ENCODE assay signal across 21 cellular contexts in the genomic region with DNA sequence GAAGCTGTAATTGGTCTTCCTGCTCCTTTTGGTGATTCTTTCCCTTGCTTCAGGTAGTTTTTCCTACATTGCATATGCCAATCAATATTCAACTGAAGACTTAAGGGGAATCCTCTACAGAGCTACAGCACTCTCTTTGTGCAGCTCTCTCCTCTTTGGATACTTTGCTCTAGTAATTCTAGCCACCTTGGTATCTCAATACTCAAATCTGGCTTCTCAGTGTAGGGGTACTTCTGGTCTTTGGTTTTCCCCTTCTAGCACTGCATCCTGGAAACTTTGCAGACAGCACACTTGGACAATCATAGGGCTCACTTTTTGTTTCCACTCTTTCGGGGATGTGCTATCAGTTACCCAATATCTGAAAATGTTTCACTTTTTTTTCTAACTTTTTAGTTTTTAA. TPM values are rescaled to one million over a fixed set of nuclear protein-coding genes. Genes with fewer than 3 reads are reported as not detected.
DNase-seq lines count a peak whose midpoint lies in the region; ATAC-seq and TF ChIP-seq lines count a peak whose summit lies in the region.
"Had no signal": no experiment of that assay in that cellular context is flagged by ENCODE, and none has a peak within 500 bp of the region (broad histone marks: within the 10 kb centered on the region; RNA-seq: fewer than 3 reads in every experiment).

No MANE protein-coding gene starts in this region.

- H3K27ac ChIP-seq in CD4-positive, alpha-beta memory T cell (ENCODE audit: low read depth, low read length) = no peak overlapping the region
- no peak overlapping the region for H3K27ac ChIP-seq in HEK293 (ENCODE audit: extremely low read depth, low read depth, low read length)
- H3K27ac ChIP-seq: RWPE1 had no signal

- peak overlapping the region; percentile 19 for H3K27ac Mint-ChIP-seq in activated CD4-positive, alpha-beta memory T cell treated with anti-CD3 and anti-CD28 coated beads for 36 hours
- H3K27ac Mint-ChIP-seq in activated CD4-positive, alpha-beta memory T cell treated with anti-CD3 and anti-CD28 coated beads, Interleukin-2, amount 10 ng/mL, durations not matched to agents 7 days and 5 days = no peak overlapping the region
- H3K27ac Mint-ChIP-seq in CD4-positive, alpha-beta memory T cell = peak overlapping the region in 6 of 7 donors; percentile 53 to 73 (median 64)
- H3K27ac Mint-ChIP-seq: H9 had no signal

- H3K36me3 ChIP-seq in CD4-positive, alpha-beta memory T cell (ENCODE audit: insufficient read depth, low read length) = no peaks in the 10 kb centered on the region
- H3K36me3 ChIP-seq in HEK293 (ENCODE audit: control insufficient read depth in 2 of 2, insufficient read depth in 1 of 2, low read length in 2 of 2) = no peaks in the 10 kb centered on the region; a peak in 1 of 3 replicates

- no peak for DNase-seq in activated CD4-positive, alpha-beta memory T cell treated with anti-CD3 and anti-CD28 coated beads for 36 hours
- DNase-seq in activated CD4-positive, alpha-beta memory T cell treated with anti-CD3 and anti-CD28 coated beads, Interleukin-2, amount 10 ng/mL, durations not matched to agents 7 days and 5 days = no peak
- DNase-seq in CD4-positive, alpha-beta memory T cell = no peak
- peak; percentile 10 for DNase-seq in dedifferentiated amniotic fluid mesenchymal stem cell (ENCODE audit: extremely low spot score)
- DNase-seq in islet precursor cell = no peak
- DNase-seq: BE2C, COR-L47, DMS79, H9, KG1, NCI-H1092, NCI-H1436, NCI-H187 treated with DMSO at 0.1 percent for 48 hours, NCI-H2227 treated with DMSO at 0.1 percent for 48 hours, NCI-H510A, NCI-H748 treated with DMSO at 0.1 percent for 48 hours had no signal

- H3K27me3 ChIP-seq in CD4-positive, alpha-beta memory T cell (ENCODE audit: insufficient read depth, low read length) = no peaks in the 10 kb centered on the region
- H3K27me3 ChIP-seq: BE2C had no signal

- H3K27me3 Mint-ChIP-seq in activated CD4-positive, alpha-beta memory T cell treated with anti-CD3 and anti-CD28 coated beads for 36 hours = no peaks in the 10 kb centered on the region
- H3K27me3 Mint-ChIP-seq in activated CD4-positive, alpha-beta memory T cell treated with anti-CD3 and anti-CD28 coated beads, Interleukin-2, amount 10 ng/mL, durations not matched to agents 7 days and 5 days = no peaks in the 10 kb centered on the region
- no peaks in the 10 kb centered on the region for H3K27me3 Mint-ChIP-seq in CD4-positive, alpha-beta memory T cell

- peaks cover 52% of the 10 kb centered on the region for H3K4me1 ChIP-seq in CD4-positive, alpha-beta memory T cell (ENCODE audit: insufficient read depth, low read length)
- H3K4me1 ChIP-seq in HEK293 (ENCODE audit: control insufficient read depth, insufficient read depth, low read length) = no peaks in the 10 kb centered on the region

- peaks cover 31% of the 10 kb centered on the region for H3K36me3 Mint-ChIP-seq in activated CD4-positive, alpha-beta memory T cell treated with anti-CD3 and anti-CD28 coated beads for 36 hours
- H3K36me3 Mint-ChIP-seq in activated CD4-positive, alpha-beta memory T cell treated with anti-CD3 and anti-CD28 coated beads, Interleukin-2, amount 10 ng/mL, durations not matched to agents 7 days and 5 days (ENCODE audit: low read depth) = peaks cover 78% of the 10 kb centered on the region
- H3K36me3 Mint-ChIP-seq in CD4-positive, alpha-beta memory T cell = peaks cover 26 to 29% of the 10 kb centered on the region in 2 donors

- intact Hi-C loops in activated CD4-positive, alpha-beta memory T cell treated with anti-CD3 and anti-CD28 coated beads for 36 hours (cut with micrococcal nuclease) = no loop called here
- intact Hi-C loops in CD4-positive, alpha-beta memory T cell (cut with micrococcal nuclease) = no loop called here

- no peak overlapping the region for H3K4me3 ChIP-seq in CD4-positive, alpha-beta memory T cell (ENCODE audit: low read length in 2 of 2)
- no peak overlapping the region for H3K4me3 ChIP-seq in HEK293 (ENCODE audit: low read depth, low read length)

- peaks cover 49% of the 10 kb centered on the region for H3K4me1 Mint-ChIP-seq in activated CD4-positive, alpha-beta memory T cell treated with anti-CD3 and anti-CD28 coated beads for 36 hours (ENCODE audit: low read depth)
- peaks cover 61% of the 10 kb centered on the region for H3K4me1 Mint-ChIP-seq in activated CD4-positive, alpha-beta memory T cell treated with anti-CD3 and anti-CD28 coated beads, Interleukin-2, amount 10 ng/mL, durations not matched to agents 7 days and 5 days
- H3K4me1 Mint-ChIP-seq in CD4-positive, alpha-beta memory T cell = peaks cover 36 to 73% (median 57%) of the 10 kb centered on the region in 4 donors
- H3K4me1 Mint-ChIP-seq: H9 had no signal

- H3K9me3 ChIP-seq in CD4-positive, alpha-beta memory T cell (ENCODE audit: control insufficient read depth in 1 of 2, low read length in 2 of 2) = peaks cover 4% of the 10 kb centered on the region in 2 donors
- no peaks in the 10 kb centered on the region for H3K9me3 ChIP-seq in HEK293 (ENCODE audit: control insufficient read depth, insufficient read depth, low read depth, low read length)
- H3K9me3 ChIP-seq: BE2C had no signal

- CTCF ChIA-PET in activated CD4-positive, alpha-beta memory T cell treated with anti-CD3 and anti-CD28 coated beads for 36 hours (lab: Charles Lee) = no interaction called here
- CTCF ChIA-PET in activated CD4-positive, alpha-beta memory T cell treated with anti-CD3 and anti-CD28 coated beads, Interleukin-2, amount 10 ng/mL, durations not matched to agents 7 days and 5 days (lab: Charles Lee) = no interaction called here
- CTCF ChIA-PET in CD4-positive, alpha-beta memory T cell (lab: Charles Lee; ENCODE audit: partially characterized antibody) = interaction anchor here (0.8 kb wide), 1 partner anchor 15 kb away, joined by 4 read pairs; no protein-coding TSS in a partner anchor
- CTCF ChIA-PET in HEK293 (lab: Yijun Ruan, JAX) = no interaction called here

- H3K4me3 Mint-ChIP-seq in activated CD4-positive, alpha-beta memory T cell treated with anti-CD3 and anti-CD28 coated beads for 36 hours = no peak overlapping the region
- H3K4me3 Mint-ChIP-seq in activated CD4-positive, alpha-beta memory T cell treated with anti-CD3 and anti-CD28 coated beads, Interleukin-2, amount 10 ng/mL, durations not matched to agents 7 days and 5 days = no peak overlapping the region
- H3K4me3 Mint-ChIP-seq in CD4-positive, alpha-beta memory T cell = peak overlapping the region in 2 of 8 donors; percentile 9 to 58
- H3K4me3 Mint-ChIP-seq: H9 had no signal

- ATAC-seq in GM19324 (IDR thresholded peaks at IDR 0.05; ENCODE audit: low FRiP score, unreplicated experiment) (no peak), GM18858 (IDR thresholded peaks at IDR 0.05; ENCODE audit: unreplicated experiment) (no peak)
- ATAC-seq: SK-N-SH treated with all-trans-retinoic acid at 6 μM for 48 hours had no signal

- H3K9me3 Mint-ChIP-seq in activated CD4-positive, alpha-beta memory T cell treated with anti-CD3 and anti-CD28 coated beads for 36 hours = peaks cover 35% of the 10 kb centered on the region
- H3K9me3 Mint-ChIP-seq in activated CD4-positive, alpha-beta memory T cell treated with anti-CD3 and anti-CD28 coated beads, Interleukin-2, amount 10 ng/mL, durations not matched to agents 7 days and 5 days = peaks cover 48% of the 10 kb centered on the region
- H3K9me3 Mint-ChIP-seq in CD4-positive, alpha-beta memory T cell = peaks cover 0 to 28% (median 22%) of the 10 kb centered on the region in 8 donors

- POLR2A ChIA-PET in activated CD4-positive, alpha-beta memory T cell treated with anti-CD3 and anti-CD28 coated beads for 36 hours (lab: Charles Lee) = no interaction called here
- POLR2A ChIA-PET in activated CD4-positive, alpha-beta memory T cell treated with anti-CD3 and anti-CD28 coated beads, Interleukin-2, amount 10 ng/mL, durations not matched to agents 7 days and 5 days (lab: Charles Lee) = no interaction called here
- POLR2A ChIA-PET in CD4-positive, alpha-beta memory T cell (lab: Charles Lee; ENCODE audit: partially characterized antibody) = interaction anchor here (1.0 to 1.5 kb wide), 2 partner anchors 10 to 25 kb away, joined by 4 read pairs; a partner anchor contains a TSS
- POLR2A ChIA-PET in HEK293 (lab: Yijun Ruan, JAX) = no interaction called here

- no peak for TF ChIP-seq CTCF in HEK293 (tag by site-specific recombination; IDR thresholded peaks at IDR 0.05)

TF ChIP-seq in HEK293, 187 proteins besides CTCF, POLR2A, EP300 and RAD21 (continues in another document):
- TF ChIP-seq, protein P1, sequence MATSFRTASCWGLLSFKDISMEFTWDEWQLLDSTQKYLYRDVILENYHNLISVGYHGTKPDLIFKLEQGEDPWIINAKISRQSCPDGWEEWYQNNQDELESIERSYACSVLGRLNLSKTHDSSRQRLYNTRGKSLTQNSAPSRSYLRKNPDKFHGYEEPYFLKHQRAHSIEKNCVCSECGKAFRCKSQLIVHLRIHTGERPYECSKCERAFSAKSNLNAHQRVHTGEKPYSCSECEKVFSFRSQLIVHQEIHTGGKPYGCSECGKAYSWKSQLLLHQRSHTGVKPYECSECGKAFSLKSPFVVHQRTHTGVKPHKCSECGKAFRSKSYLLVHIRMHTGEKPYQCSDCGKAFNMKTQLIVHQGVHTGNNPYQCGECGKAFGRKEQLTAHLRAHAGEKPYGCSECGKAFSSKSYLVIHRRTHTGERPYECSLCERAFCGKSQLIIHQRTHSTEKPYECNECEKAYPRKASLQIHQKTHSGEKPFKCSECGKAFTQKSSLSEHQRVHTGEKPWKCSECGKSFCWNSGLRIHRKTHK (tag by site-specific recombination; IDR thresholded peaks at IDR 0.05) = peak; percentile 81; the same call in 1 of the 2 replicates
- TF ChIP-seq ZNF654 (tag by site-specific recombination; IDR thresholded peaks at IDR 0.05; ENCODE audit: low read depth) = no peak

RNA-seq across cellular contexts. Expression of a gene that starts 9.9 kb away (rescaled TPM):
- 10 to 100 TPM; 40.8 to 41.2 TPM for total RNA-seq in activated CD4-positive, alpha-beta memory T cell treated with anti-CD3 and anti-CD28 coated beads for 36 hours
- total RNA-seq in activated CD4-positive, alpha-beta memory T cell treated with anti-CD3 and anti-CD28 coated beads, Interleukin-2, amount 10 ng/mL, durations not matched to agents 7 days and 5 days = 10 to 100 TPM; 70.4 to 71.7 TPM
- 10 to 100 TPM; 32.8 to 34.1 TPM for total RNA-seq in CD4-positive, alpha-beta memory T cell
- polyA plus RNA-seq in CD4-positive, alpha-beta memory T cell = 10 to 100 TPM; 19.6 to 27.1 TPM

RNA-seq across cellular contexts. Expression of a gene that starts 10.3 kb away (rescaled TPM):
- total RNA-seq in activated CD4-positive, alpha-beta memory T cell treated with anti-CD3 and anti-CD28 coated beads for 36 hours = 10 to 100 TPM; 14.2 to 15.5 TPM
- total RNA-seq in activated CD4-positive, alpha-beta memory T cell treated with anti-CD3 and anti-CD28 coated beads, Interleukin-2, amount 10 ng/mL, durations not matched to agents 7 days and 5 days = 10 to 100 TPM; 25.0 to 25.4 TPM
- total RNA-seq in CD4-positive, alpha-beta memory T cell = 10 to 100 TPM; 18.2 to 18.3 TPM
- polyA plus RNA-seq in CD4-positive, alpha-beta memory T cell = 10 to 100 TPM; 23.2 to 36.6 TPM
